Comparison of ENCODE assay signal across 26 cellular contexts in genomic region chr7:36538126-36538525, GRCh38.
"Had no signal": no experiment of that assay in that cellular context is flagged by ENCODE, and none has a peak within 500 bp of the region (broad histone marks: within the 10 kb centered on the region; RNA-seq: fewer than 3 reads in every experiment).

No MANE protein-coding gene starts in this region.

- H3K4me1 ChIP-seq: colonic mucosa, gastroesophageal sphincter, heart right ventricle had no signal

- H3K27me3 Mint-ChIP-seq: activated CD8-positive, alpha-beta T cell treated with anti-CD3 and anti-CD28 coated beads for 36 hours; activated naive CD8-positive, alpha-beta T cell; activated T-helper 17 cell treated with anti-CD3 and anti-CD28 coated beads, Interleukin-2, amount 50 U/mL, for 72 hours had no signal

- H3K4me3 ChIP-seq: colonic mucosa, esophagus squamous epithelium, gastroesophageal sphincter, heart right ventricle had no signal

- ATAC-seq: activated CD8-positive, alpha-beta T cell treated with anti-CD3 and anti-CD28 coated beads for 36 hours; activated T-cell treated with anti-CD3 and anti-CD28 coated beads, Interleukin-2, amount 50 U/mL, for 4 hours; activated T-helper 17 cell treated with anti-CD3 and anti-CD28 coated beads, Interleukin-2, amount 50 U/mL, for 72 hours; gastroesophageal sphincter; heart right ventricle; WTC11 had no signal

- H3K9me3 Mint-ChIP-seq: activated CD8-positive, alpha-beta T cell treated with anti-CD3 and anti-CD28 coated beads for 36 hours; activated T-cell treated with anti-CD3 and anti-CD28 coated beads, Interleukin-2, amount 50 U/mL, for 4 hours; activated T-helper 17 cell treated with anti-CD3 and anti-CD28 coated beads, Interleukin-2, amount 50 U/mL, for 72 hours; WTC11 had no signal

- H3K4me1 Mint-ChIP-seq: activated T-helper 17 cell treated with anti-CD3 and anti-CD28 coated beads, Interleukin-2, amount 50 U/mL, for 72 hours; WTC11 had no signal

- H3K27ac Mint-ChIP-seq: activated CD8-positive, alpha-beta T cell treated with anti-CD3 and anti-CD28 coated beads for 36 hours; activated naive CD8-positive, alpha-beta T cell; activated T-helper 17 cell treated with anti-CD3 and anti-CD28 coated beads, Interleukin-2, amount 50 U/mL, for 72 hours; WTC11 had no signal

- DNase-seq: activated CD4-positive, alpha-beta T cell treated with anti-CD3 and anti-CD28 coated beads for 48 hours; activated CD4-positive, alpha-beta T cell treated with anti-CD3 and anti-CD28 coated beads, Interleukin-2, amount 50 U/mL, for 1 hour; activated CD4-positive, alpha-beta T cell treated with anti-CD3 and anti-CD28 coated beads, Interleukin-2, amount 50 U/mL, for 48 hours; activated CD8-positive, alpha-beta memory T cell treated with anti-CD3 and anti-CD28 coated beads for 24 hours; activated CD8-positive, alpha-beta T cell treated with anti-CD3 and anti-CD28 coated beads for 36 hours; activated effector memory CD4-positive, alpha-beta T cell treated with Interleukin-2 at 50 U/mL for 16 hours; activated gamma-delta T cell treated with Interleukin-2 at 50 U/mL for 16 hours; activated naive CD4-positive, alpha-beta T cell treated with anti-CD3 and anti-CD28 coated beads, Interleukin-2, amount 50 U/mL, for 16 hours; activated naive CD4-positive, alpha-beta T cell treated with Interleukin-2 at 50 U/mL for 16 hours; activated T-cell treated with anti-CD3 and anti-CD28 coated beads, Interleukin-2, amount 50 U/mL, for 4 hours; amniotic stem cell; anterior cingulate cortex; caudate nucleus; cerebellar nuclear complex; colonic mucosa; effector CD8-positive, alpha-beta T cell; esophagus squamous epithelium; foreskin melanocyte; heart right ventricle; T-helper 2 cell had no signal

- H3K27me3 ChIP-seq: colonic mucosa, esophagus squamous epithelium, gastroesophageal sphincter, heart right ventricle had no signal

- H3K4me3 Mint-ChIP-seq: activated CD8-positive, alpha-beta T cell treated with anti-CD3 and anti-CD28 coated beads for 36 hours; activated naive CD8-positive, alpha-beta T cell; activated T-cell treated with anti-CD3 and anti-CD28 coated beads, Interleukin-2, amount 50 U/mL, for 4 hours; activated T-helper 17 cell treated with anti-CD3 and anti-CD28 coated beads, Interleukin-2, amount 50 U/mL, for 72 hours; WTC11 had no signal

- H3K36me3 Mint-ChIP-seq: WTC11 had no signal

- H3K9me3 ChIP-seq: colonic mucosa, esophagus squamous epithelium, gastroesophageal sphincter, heart right ventricle had no signal

- H3K27ac ChIP-seq: colonic mucosa, epithelial cell of prostate, esophagus squamous epithelium, gastroesophageal sphincter, heart right ventricle, VCaP had no signal

- H3K36me3 ChIP-seq: colonic mucosa, esophagus squamous epithelium, gastroesophageal sphincter had no signal
